3 cellular contexts compared by ENCODE assay signal in genomic region chr2:117952237-117952636, GRCh38.
A peak's percentile ranks its signal among the peaks of the same experiment; 100 is the strongest.
TF ChIP-seq lines count a peak whose summit lies in the region.

No MANE protein-coding gene starts in this region.

TF ChIP-seq in IMR-90, 13 proteins besides CTCF, POLR2A, EP300 and RAD21:
- TF ChIP-seq USF2 (IDR thresholded peaks at IDR 0.05; ENCODE audit: low read depth, low read length): no peak
- TF ChIP-seq FOS (IDR thresholded peaks at IDR 0.05; ENCODE audit: low read depth, low read length): no peak
- TF ChIP-seq RFX5 (IDR thresholded peaks at IDR 0.05; ENCODE audit: low read depth, low read length): no peak
- no peak for TF ChIP-seq BHLHE40 (IDR thresholded peaks at IDR 0.05; ENCODE audit: low read depth, low read length)
- no peak for TF ChIP-seq ELK1 (IDR thresholded peaks at IDR 0.05; ENCODE audit: borderline replicate concordance, low read depth, low read length)
- TF ChIP-seq MAZ (IDR thresholded peaks at IDR 0.05; ENCODE audit: borderline replicate concordance, low read depth, low read length): no peak
- TF ChIP-seq NFE2L2 (IDR thresholded peaks at IDR 0.05; ENCODE audit: low read depth, low read length): no peak
- TF ChIP-seq MXI1 (IDR thresholded peaks at IDR 0.05; ENCODE audit: borderline replicate concordance, low read depth, low read length): no peak
- TF ChIP-seq MAFK (IDR thresholded peaks at IDR 0.05; ENCODE audit: low read depth, low read length): no peak
- no peak for TF ChIP-seq CEBPB (IDR thresholded peaks at IDR 0.05; ENCODE audit: low read depth, low read length)
- no peak for TF ChIP-seq RCOR1 (IDR thresholded peaks at IDR 0.05; ENCODE audit: insufficient replicate concordance, low read length)
- TF ChIP-seq CHD1 (IDR thresholded peaks at IDR 0.05; ENCODE audit: low read depth, low read length): no peak
- TF ChIP-seq SMC3 (IDR thresholded peaks at IDR 0.05; ENCODE audit: low read depth, low read length): no peak

TF ChIP-seq in K562, 482 proteins besides CTCF, POLR2A, EP300 and RAD21:
- TF ChIP-seq ZNF76 (CRISPR knock-in tag; IDR thresholded peaks at IDR 0.05; ENCODE audit: borderline replicate concordance): no peak
- TF ChIP-seq CBFA2T3 (IDR thresholded peaks at IDR 0.05): peak; percentile 76
- TF ChIP-seq ZNF79 (CRISPR knock-in tag; IDR thresholded peaks at IDR 0.05; ENCODE audit: low read depth): no peak
- TF ChIP-seq TAL1 (IDR thresholded peaks at IDR 0.05): peak; percentile 70
- no peak for TF ChIP-seq NR1H2 (CRISPR knock-in tag; IDR thresholded peaks at IDR 0.05)
- peak; percentile 62 for TF ChIP-seq CBFA2T2 (conservative IDR thresholded peaks at IDR 0.05)
- TF ChIP-seq EWSR1 (IDR thresholded peaks at IDR 0.05; ENCODE audit: borderline replicate concordance, low read depth, partially characterized antibody): no peak
- no peak for TF ChIP-seq ZNF668 (CRISPR knock-in tag; IDR thresholded peaks at IDR 0.05)
- no peak for TF ChIP-seq ZNF696 (CRISPR knock-in tag; conservative IDR thresholded peaks at IDR 0.05)
- TF ChIP-seq ZNF24 (IDR thresholded peaks at IDR 0.05): no peak
- no peak for TF ChIP-seq BCOR (IDR thresholded peaks at IDR 0.05)
- TF ChIP-seq TCF3 (CRISPR knock-in tag; IDR thresholded peaks at IDR 0.05): peak; percentile 65
- no peak for TF ChIP-seq DNMT1 (IDR thresholded peaks at IDR 0.05)
- TF ChIP-seq ZNF121 (CRISPR knock-in tag; conservative IDR thresholded peaks at IDR 0.05): no peak
- no peak for TF ChIP-seq GABPB1 (CRISPR knock-in tag; IDR thresholded peaks at IDR 0.05)
- TF ChIP-seq ZNF785 (CRISPR knock-in tag; IDR thresholded peaks at IDR 0.05): no peak
- peak; percentile 13; the same call in 1 of the 2 replicates for TF ChIP-seq NFIC (IDR thresholded peaks at IDR 0.05)
- TF ChIP-seq NCOR1 (IDR thresholded peaks at IDR 0.05): 0 out of 2 replicates have a peak, but pooled peaks have one; percentile 17
- peak; percentile 44 for TF ChIP-seq ARID1B (IDR thresholded peaks at IDR 0.05)
- TF ChIP-seq NONO (IDR thresholded peaks at IDR 0.05; ENCODE audit: low read depth in 2 of 2, low read length in 1 of 2): no peak
- peak; percentile 48; the same call in 1 of the 2 replicates for TF ChIP-seq TEAD4 (IDR thresholded peaks at IDR 0.05; ENCODE audit: low read length)
- TF ChIP-seq TEAD4 (CRISPR knock-in tag; IDR thresholded peaks at IDR 0.05; ENCODE audit: borderline replicate concordance): no peak
- TF ChIP-seq ZFP91 (CRISPR knock-in tag; IDR thresholded peaks at IDR 0.05): no peak

TF ChIP-seq in HepG2, 621 proteins besides CTCF, POLR2A, EP300 and RAD21:
- no peak for TF ChIP-seq ATF7-NPFF (CRISPR knock-in tag; IDR thresholded peaks at IDR 0.05; ENCODE audit: low read depth)
- no peak for TF ChIP-seq ZNF557 (CRISPR knock-in tag; IDR thresholded peaks at IDR 0.05)
- TF ChIP-seq ZNF768 (CRISPR knock-in tag; IDR thresholded peaks at IDR 0.05): no peak
- no peak for TF ChIP-seq PHF20 (CRISPR knock-in tag; IDR thresholded peaks at IDR 0.05)
- TF ChIP-seq SIN3B (IDR thresholded peaks at IDR 0.05; ENCODE audit: low read length): no peak
- no peak for TF ChIP-seq HOXA7 (CRISPR knock-in tag; IDR thresholded peaks at IDR 0.05)
- TF ChIP-seq SNAPC4 (CRISPR knock-in tag; IDR thresholded peaks at IDR 0.05): no peak
- no peak for TF ChIP-seq SIN3A (IDR thresholded peaks at IDR 0.05; ENCODE audit: borderline replicate concordance, low read depth, low read length)
- TF ChIP-seq DPF2 (CRISPR knock-in tag; IDR thresholded peaks at IDR 0.05; ENCODE audit: borderline replicate concordance, low read depth): no peak
- TF ChIP-seq SP140L (CRISPR knock-in tag; IDR thresholded peaks at IDR 0.05; ENCODE audit: borderline replicate concordance): no peak
- TF ChIP-seq ETV5 (CRISPR knock-in tag; IDR thresholded peaks at IDR 0.05; ENCODE audit: borderline replicate concordance): no peak
- TF ChIP-seq KLF16 (CRISPR knock-in tag; IDR thresholded peaks at IDR 0.05): no peak
- TF ChIP-seq MIXL1 (CRISPR knock-in tag; IDR thresholded peaks at IDR 0.05): no peak
- no peak for TF ChIP-seq PRDM4 (CRISPR knock-in tag; IDR thresholded peaks at IDR 0.05; ENCODE audit: borderline replicate concordance)
- TF ChIP-seq ZMYM4 (CRISPR knock-in tag; IDR thresholded peaks at IDR 0.05): no peak
- no peak for TF ChIP-seq REXO4 (CRISPR knock-in tag; IDR thresholded peaks at IDR 0.05; ENCODE audit: borderline replicate concordance)
- no peak for TF ChIP-seq ZNF761 (CRISPR knock-in tag; conservative IDR thresholded peaks at IDR 0.05)
- no peak for TF ChIP-seq GPBP1L1 (CRISPR knock-in tag; IDR thresholded peaks at IDR 0.05)
- no peak for TF ChIP-seq ZNF564 (CRISPR knock-in tag; IDR thresholded peaks at IDR 0.05)
